ENCODE assay signal across 15 cellular contexts in the genomic region with DNA sequence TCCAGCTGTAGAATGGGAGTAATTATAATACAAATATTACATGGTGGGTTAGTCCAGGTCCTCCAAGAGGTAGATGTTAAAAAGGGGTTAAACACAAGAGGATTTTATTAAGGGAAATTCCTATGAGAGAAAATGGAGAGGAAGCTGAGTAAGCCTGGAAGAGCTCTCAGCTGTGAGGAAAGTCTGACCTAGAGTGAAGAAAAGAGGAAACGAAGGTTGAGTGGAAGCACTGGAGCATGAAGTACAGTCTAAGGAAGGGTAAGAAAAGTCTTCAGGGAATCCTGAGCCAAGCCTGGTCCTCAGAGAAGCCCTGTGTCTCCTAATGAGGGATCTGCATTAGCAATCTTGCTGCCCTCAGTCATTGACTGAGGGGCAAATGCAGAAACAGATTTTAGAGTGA.
DNase-seq lines count a peak whose midpoint lies in the region; ATAC-seq and TF ChIP-seq lines count a peak whose summit lies in the region.
"Had no signal": no experiment of that assay in that cellular context is flagged by ENCODE, and none has a peak within 500 bp of the region (broad histone marks: within the 10 kb centered on the region; RNA-seq: fewer than 3 reads in every experiment).

No MANE protein-coding gene starts in this region.

- no peaks in the 10 kb centered on the region for H3K27me3 Mint-ChIP-seq in activated T-cell treated with anti-CD3 and anti-CD28 coated beads, Interleukin-2, amount 50 U/mL, for 4 hours (ENCODE audit: low read depth)
- H3K27me3 Mint-ChIP-seq in H9 (ENCODE audit: low read depth) = no peaks in the 10 kb centered on the region; the same call in 1 of the 2 replicates

- no peak overlapping the region for H3K23ac ChIP-seq in H9 (ENCODE audit: insufficient read length, low read depth, low read length)

- intact Hi-C loops in sciatic nerve (cut with DNase I) = loop anchor here (10.0 kb wide), 1 partner anchor 200 kb away; no protein-coding TSS in a partner anchor

- H3K18ac ChIP-seq in H9 (ENCODE audit: insufficient read length, low read depth, low read length) = no peak overlapping the region

- no peak overlapping the region for H4K8ac ChIP-seq in H9 (replicated peaks; ENCODE audit: insufficient read length, low read depth, low read length)

- H3K56ac ChIP-seq in H9 (ENCODE audit: insufficient read length, low read depth, low read length) = no peak overlapping the region

- no peak overlapping the region for H3K27ac ChIP-seq in H9 (ENCODE audit: insufficient read length, low read depth, low read length)
- H3K27ac ChIP-seq: SJCRH30, vagina had no signal

- H2BK15ac ChIP-seq in H9 (ENCODE audit: low read depth, low read length) = no peak overlapping the region

- H2BK5ac ChIP-seq in H9 (ENCODE audit: insufficient read length, low read length) = no peak overlapping the region

- H4K20me1 ChIP-seq in H9 (ENCODE audit: control insufficient read depth, insufficient read depth, insufficient read length) = no peaks in the 10 kb centered on the region

- no peak overlapping the region for H2BK120ac ChIP-seq in H9 (ENCODE audit: low read depth, low read length, poor library complexity, severe bottlenecking)

- no peak overlapping the region for H2AK5ac ChIP-seq in H9 (ENCODE audit: insufficient read length, low read length)

- no peaks in the 10 kb centered on the region for H3K23me2 ChIP-seq in H9 (ENCODE audit: insufficient read length, low read depth, low read length, poor library complexity, severe bottlenecking)

- no peaks in the 10 kb centered on the region for H3K79me1 ChIP-seq in H9 (ENCODE audit: insufficient read depth, low read depth, low read length, poor library complexity, severe bottlenecking)

- no peak overlapping the region for H3T11ph ChIP-seq in H9 (ENCODE audit: low read length)

- DNase-seq in NB4 (ENCODE audit: low read depth) = peak; percentile 2
- peak; percentile 80 for DNase-seq in renal cortical epithelial cell (ENCODE audit: low read depth)
- no peak for DNase-seq in sciatic nerve (ENCODE audit: low spot score)
- DNase-seq in activated T-cell treated with anti-CD3 and anti-CD28 coated beads, Interleukin-2, amount 50 U/mL, for 4 hours = no peak
- DNase-seq in H9 = no peak
- DNase-seq: activated CD4-positive, CD25-positive, alpha-beta regulatory T cell treated with anti-CD3 and anti-CD28 coated beads, Interleukin-2, amount 50 U/mL, for 72 hours; activated effector memory CD4-positive, alpha-beta T cell treated with anti-CD3 and anti-CD28 coated beads, Interleukin-2, amount 50 U/mL, for 16 hours; DMS 273 treated with DMSO at 0.1 percent for 48 hours; left cardiac atrium; NCI-H510A; SJCRH30 had no signal

- no peak overlapping the region for H2BK20ac ChIP-seq in H9 (ENCODE audit: low read depth, low read length, poor library complexity, severe bottlenecking)

- H3K4me1 ChIP-seq in H9 (ENCODE audit: insufficient read depth, low read length) = no peaks in the 10 kb centered on the region
- H3K4me1 ChIP-seq: SJCRH30, vagina had no signal

- no peak overlapping the region for H3K4ac ChIP-seq in H9 (ENCODE audit: low read depth, low read length)

- no peak overlapping the region for H3K14ac ChIP-seq in H9 (ENCODE audit: insufficient read depth, low read length)

- no peak overlapping the region for H2BK12ac ChIP-seq in H9 (ENCODE audit: insufficient read length, low read depth, low read length)

- ATAC-seq in GM19351 (IDR thresholded peaks at IDR 0.05; ENCODE audit: unreplicated experiment) = peak; percentile 42
- ATAC-seq in HG02938 (IDR thresholded peaks at IDR 0.05; ENCODE audit: unreplicated experiment) = peak; percentile 41
- no peak for ATAC-seq in sciatic nerve
- ATAC-seq in activated T-cell treated with anti-CD3 and anti-CD28 coated beads, Interleukin-2, amount 50 U/mL, for 4 hours = no peak
- ATAC-seq: K562, left cardiac atrium had no signal

- H3K9me3 Mint-ChIP-seq in activated T-cell treated with anti-CD3 and anti-CD28 coated beads, Interleukin-2, amount 50 U/mL, for 4 hours = no peaks in the 10 kb centered on the region
- no peaks in the 10 kb centered on the region; a peak in 1 of 5 replicates for H3K9me3 Mint-ChIP-seq in H9

- no peak overlapping the region for H3K9ac ChIP-seq in H9 (ENCODE audit: extremely low read depth, insufficient read length, low read length)

- WGBS in H9 (ENCODE audit: extremely low coverage, insufficient read length, low lambda C conversion rate) = no CpG with 5 or more reads among the region's 1 CpG

- no peak overlapping the region for H4K5ac ChIP-seq in H9 (ENCODE audit: insufficient read length, low read depth, low read length)

- H3K4me1 Mint-ChIP-seq in activated T-cell treated with anti-CD3 and anti-CD28 coated beads, Interleukin-2, amount 50 U/mL, for 4 hours (ENCODE audit: low read depth) = no peaks in the 10 kb centered on the region
- no peaks in the 10 kb centered on the region for H3K4me1 Mint-ChIP-seq in H9

- H3K79me2 ChIP-seq in H9 (ENCODE audit: insufficient read depth, low read length) = no peaks in the 10 kb centered on the region

- no peaks in the 10 kb centered on the region for H3K36me3 Mint-ChIP-seq in activated T-cell treated with anti-CD3 and anti-CD28 coated beads, Interleukin-2, amount 50 U/mL, for 4 hours (ENCODE audit: insufficient read depth)
- H3K36me3 Mint-ChIP-seq in H9 (ENCODE audit: insufficient read depth in 1 of 3, low read depth in 3 of 3) = no peaks in the 10 kb centered on the region

- H3K27me3 ChIP-seq in H9 (ENCODE audit: insufficient read depth, low read length) = no peaks in the 10 kb centered on the region
- H3K27me3 ChIP-seq: SJCRH30, vagina had no signal

- H3K4me3 ChIP-seq in NB4 (ENCODE audit: low read depth, low read length) = no peak overlapping the region
- H3K4me3 ChIP-seq: K562, SJCRH30, vagina had no signal

- TF ChIP-seq CTCF in NB4 (IDR thresholded peaks at IDR 0.05; ENCODE audit: low read depth, low read length) = no peak
- no peak for TF ChIP-seq CTCF in H9 (conservative IDR thresholded peaks at IDR 0.05)

- TF ChIP-seq POLR2A in NB4 (IDR thresholded peaks at IDR 0.05; ENCODE audit: extremely low read depth, insufficient read length) = no peak

- no peak overlapping the region for H3K4me3 Mint-ChIP-seq in activated T-cell treated with anti-CD3 and anti-CD28 coated beads, Interleukin-2, amount 50 U/mL, for 4 hours
- no peak overlapping the region for H3K4me3 Mint-ChIP-seq in H9

- H3K27ac Mint-ChIP-seq in H9 = peak overlapping the region in 1 of 3 experiments; percentile 31; a peak in 2 of 7 replicates

- H3K4me2 ChIP-seq in H9 (ENCODE audit: insufficient read depth, insufficient read length, low read length) = no peak overlapping the region

- H3K9me3 ChIP-seq in H9 (ENCODE audit: control insufficient read depth, low read depth, low read length) = no peaks in the 10 kb centered on the region
- H3K9me3 ChIP-seq: SJCRH30, vagina had no signal

- H2AFZ ChIP-seq in H9 (ENCODE audit: low read length) = no peak overlapping the region

- H4K91ac ChIP-seq in H9 (ENCODE audit: insufficient read length, low read depth, low read length) = no peak overlapping the region

Comparison
In these comparisons a context has a peak if more than half of its experiments do, and no peak if none do; other contexts are left out.
1. ATAC-seq: peak in GM19351 (single experiment) and HG02938 (single experiment); none in sciatic nerve (single experiment) and activated T-cell treated with anti-CD3 and anti-CD28 coated beads, Interleukin-2, amount 50 U/mL, for 4 hours (0 of 2).
2. DNase-seq: peak in NB4 (single experiment) and renal cortical epithelial cell (single experiment); none in sciatic nerve (single experiment), activated T-cell treated with anti-CD3 and anti-CD28 coated beads, Interleukin-2, amount 50 U/mL, for 4 hours (single experiment) and H9 (single experiment).